In the genomic region with DNA sequence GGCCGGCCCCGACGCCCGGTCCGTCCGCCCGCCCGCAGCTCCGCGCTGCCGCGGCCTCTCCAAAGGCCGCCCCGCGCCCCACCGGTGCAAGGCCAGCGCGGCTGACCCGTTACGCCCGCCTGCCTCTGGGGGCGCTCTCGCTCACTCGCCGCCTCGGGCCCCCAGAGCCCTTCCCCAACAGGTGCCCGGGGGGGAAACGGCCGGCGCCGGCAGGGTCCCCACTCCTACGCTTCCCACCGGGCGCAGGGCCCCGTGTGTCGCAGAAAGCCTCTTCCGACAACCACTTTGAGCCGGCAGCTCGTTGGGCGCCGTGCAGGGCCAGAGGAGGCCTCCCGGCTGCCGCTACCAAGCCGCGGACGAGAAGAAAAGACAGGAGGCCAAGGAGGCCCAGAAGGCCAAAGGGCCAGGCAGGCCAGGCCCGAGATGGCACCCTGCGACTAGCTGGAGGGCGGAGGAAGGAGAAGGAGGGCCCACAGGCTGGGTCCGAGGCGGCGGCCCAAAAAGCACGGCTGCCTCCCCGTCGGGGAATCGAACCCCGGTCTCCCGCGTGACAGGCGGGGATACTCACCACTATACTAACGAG, we compare ENCODE assay signal across 8 cellular contexts.
A peak's percentile ranks its signal among the peaks of the same experiment; 100 is the strongest.
DNase-seq lines count a peak whose midpoint lies in the region; ATAC-seq and TF ChIP-seq lines count a peak whose summit lies in the region.

No MANE protein-coding gene starts in this region.

- peak; percentile 64 for TF ChIP-seq CTCF in WTC11 (IDR thresholded peaks at IDR 0.05)

- no peaks in the 10 kb centered on the region for H3K36me3 Mint-ChIP-seq in WTC11

- ATAC-seq in HG02870 (IDR thresholded peaks at IDR 0.05; ENCODE audit: unreplicated experiment) (peak; percentile 53), WTC11 (peak; percentile 52), GM21717 (IDR thresholded peaks at IDR 0.05; ENCODE audit: unreplicated experiment) (no peak)
- ATAC-seq in stimulated activated naive CD8-positive, alpha-beta T cell treated with anti-CD3 and anti-CD28 coated beads, Interleukin-15, Interleukin-2, amounts not matched to agents 100 U/mL and 50 U/mL, for 24 hours, result peak; percentile 57

- H3K4me1 Mint-ChIP-seq in WTC11, result no peaks in the 10 kb centered on the region

- DNase-seq in COLO829 (ENCODE audit: low spot score) (peak; percentile 68), WTC11 (ENCODE audit: low spot score) (peak; percentile 84), ecto neural progenitor cell (ENCODE audit: low spot score) (peak; percentile 82), mesenteric fat pad (ENCODE audit: low spot score) (peak; percentile 91), NCI-H526 (lab: John Stamatoyannopoulos, UW) (no peak)
- peak; percentile 77 for DNase-seq in stimulated activated naive CD8-positive, alpha-beta T cell treated with anti-CD3 and anti-CD28 coated beads, Interleukin-15, Interleukin-2, amounts not matched to agents 100 U/mL and 50 U/mL, for 24 hours

- H3K4me3 Mint-ChIP-seq in WTC11, result peak overlapping the region; percentile 85

- no peak overlapping the region for H3K27ac Mint-ChIP-seq in WTC11

- H3K9me3 Mint-ChIP-seq in WTC11, result no peaks in the 10 kb centered on the region

- POLR2A ChIA-PET in WTC11 (lab: Charles Lee), result interaction anchor here (0.5 to 1.4 kb wide), 4 partner anchors 12 to 135 kb away, joined by 3 to 6 read pairs (median 3); no protein-coding TSS in a partner anchor

- H3K27me3 Mint-ChIP-seq in WTC11 (ENCODE audit: low read depth), result peaks cover 63% of the 10 kb centered on the region

- CTCF ChIA-PET in WTC11 (lab: Charles Lee), result interaction anchor here (0.5 to 2.3 kb wide), 20 partner anchors 10 to 275 kb away, joined by 3 to 47 read pairs (median 5); a partner anchor contains a TSS

TF ChIP-seq in WTC11, 78 proteins besides CTCF, POLR2A, EP300 and RAD21:
- TF ChIP-seq FOXP1 (CRISPR knock-in tag; IDR thresholded peaks at IDR 0.05; ENCODE audit: borderline replicate concordance) (peak; percentile 62), TP53 (CRISPR knock-in tag; IDR thresholded peaks at IDR 0.05) (0 out of 2 replicates have a peak, but pooled peaks have one; percentile 22), JAZF1 (CRISPR knock-in tag; IDR thresholded peaks at IDR 0.05) (no peak), GTF2I (CRISPR knock-in tag; conservative IDR thresholded peaks at IDR 0.05) (0 out of 2 replicates have a peak, but pooled peaks have one; percentile 32), SMAD3 (CRISPR knock-in tag; IDR thresholded peaks at IDR 0.05; ENCODE audit: borderline replicate concordance) (0 out of 2 replicates have a peak, but pooled peaks have one; percentile 4), ZNF317 (CRISPR knock-in tag; IDR thresholded peaks at IDR 0.05; ENCODE audit: borderline replicate concordance, low read depth) (no peak), ZNF416 (CRISPR knock-in tag; IDR thresholded peaks at IDR 0.05) (0 out of 2 replicates have a peak, but pooled peaks have one; percentile 80), KAT7 (CRISPR knock-in tag; IDR thresholded peaks at IDR 0.05; ENCODE audit: borderline replicate concordance) (peak; percentile 32; the same call in 1 of the 2 replicates), SP1 (CRISPR knock-in tag; conservative IDR thresholded peaks at IDR 0.05) (peak; percentile 44; the same call in 1 of the 2 replicates)
- TF ChIP-seq, protein P1, sequence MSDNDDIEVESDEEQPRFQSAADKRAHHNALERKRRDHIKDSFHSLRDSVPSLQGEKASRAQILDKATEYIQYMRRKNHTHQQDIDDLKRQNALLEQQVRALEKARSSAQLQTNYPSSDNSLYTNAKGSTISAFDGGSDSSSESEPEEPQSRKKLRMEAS (CRISPR knock-in tag; IDR thresholded peaks at IDR 0.05), result 0 out of 2 replicates have a peak, but pooled peaks have one; percentile 1
- TF ChIP-seq, protein P2, sequence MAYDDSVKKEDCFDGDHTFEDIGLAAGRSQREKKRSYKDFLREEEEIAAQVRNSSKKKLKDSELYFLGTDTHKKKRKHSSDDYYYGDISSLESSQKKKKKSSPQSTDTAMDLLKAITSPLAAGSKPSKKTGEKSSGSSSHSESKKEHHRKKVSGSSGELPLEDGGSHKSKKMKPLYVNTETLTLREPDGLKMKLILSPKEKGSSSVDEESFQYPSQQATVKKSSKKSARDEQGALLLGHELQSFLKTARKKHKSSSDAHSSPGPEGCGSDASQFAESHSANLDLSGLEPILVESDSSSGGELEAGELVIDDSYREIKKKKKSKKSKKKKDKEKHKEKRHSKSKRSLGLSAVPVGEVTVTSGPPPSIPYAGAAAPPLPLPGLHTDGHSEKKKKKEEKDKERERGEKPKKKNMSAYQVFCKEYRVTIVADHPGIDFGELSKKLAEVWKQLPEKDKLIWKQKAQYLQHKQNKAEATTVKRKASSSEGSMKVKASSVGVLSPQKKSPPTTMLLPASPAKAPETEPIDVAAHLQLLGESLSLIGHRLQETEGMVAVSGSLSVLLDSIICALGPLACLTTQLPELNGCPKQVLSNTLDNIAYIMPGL (CRISPR knock-in tag; IDR thresholded peaks at IDR 0.05), result peak; percentile 99
- TF ChIP-seq, protein P3, sequence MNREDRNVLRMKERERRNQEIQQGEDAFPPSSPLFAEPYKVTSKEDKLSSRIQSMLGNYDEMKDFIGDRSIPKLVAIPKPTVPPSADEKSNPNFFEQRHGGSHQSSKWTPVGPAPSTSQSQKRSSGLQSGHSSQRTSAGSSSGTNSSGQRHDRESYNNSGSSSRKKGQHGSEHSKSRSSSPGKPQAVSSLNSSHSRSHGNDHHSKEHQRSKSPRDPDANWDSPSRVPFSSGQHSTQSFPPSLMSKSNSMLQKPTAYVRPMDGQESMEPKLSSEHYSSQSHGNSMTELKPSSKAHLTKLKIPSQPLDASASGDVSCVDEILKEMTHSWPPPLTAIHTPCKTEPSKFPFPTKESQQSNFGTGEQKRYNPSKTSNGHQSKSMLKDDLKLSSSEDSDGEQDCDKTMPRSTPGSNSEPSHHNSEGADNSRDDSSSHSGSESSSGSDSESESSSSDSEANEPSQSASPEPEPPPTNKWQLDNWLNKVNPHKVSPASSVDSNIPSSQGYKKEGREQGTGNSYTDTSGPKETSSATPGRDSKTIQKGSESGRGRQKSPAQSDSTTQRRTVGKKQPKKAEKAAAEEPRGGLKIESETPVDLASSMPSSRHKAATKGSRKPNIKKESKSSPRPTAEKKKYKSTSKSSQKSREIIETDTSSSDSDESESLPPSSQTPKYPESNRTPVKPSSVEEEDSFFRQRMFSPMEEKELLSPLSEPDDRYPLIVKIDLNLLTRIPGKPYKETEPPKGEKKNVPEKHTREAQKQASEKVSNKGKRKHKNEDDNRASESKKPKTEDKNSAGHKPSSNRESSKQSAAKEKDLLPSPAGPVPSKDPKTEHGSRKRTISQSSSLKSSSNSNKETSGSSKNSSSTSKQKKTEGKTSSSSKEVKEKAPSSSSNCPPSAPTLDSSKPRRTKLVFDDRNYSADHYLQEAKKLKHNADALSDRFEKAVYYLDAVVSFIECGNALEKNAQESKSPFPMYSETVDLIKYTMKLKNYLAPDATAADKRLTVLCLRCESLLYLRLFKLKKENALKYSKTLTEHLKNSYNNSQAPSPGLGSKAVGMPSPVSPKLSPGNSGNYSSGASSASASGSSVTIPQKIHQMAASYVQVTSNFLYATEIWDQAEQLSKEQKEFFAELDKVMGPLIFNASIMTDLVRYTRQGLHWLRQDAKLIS (CRISPR knock-in tag; IDR thresholded peaks at IDR 0.05; ENCODE audit: borderline replicate concordance), result 0 out of 2 replicates have a peak, but pooled peaks have one; percentile 32
- TF ChIP-seq, protein P4, sequence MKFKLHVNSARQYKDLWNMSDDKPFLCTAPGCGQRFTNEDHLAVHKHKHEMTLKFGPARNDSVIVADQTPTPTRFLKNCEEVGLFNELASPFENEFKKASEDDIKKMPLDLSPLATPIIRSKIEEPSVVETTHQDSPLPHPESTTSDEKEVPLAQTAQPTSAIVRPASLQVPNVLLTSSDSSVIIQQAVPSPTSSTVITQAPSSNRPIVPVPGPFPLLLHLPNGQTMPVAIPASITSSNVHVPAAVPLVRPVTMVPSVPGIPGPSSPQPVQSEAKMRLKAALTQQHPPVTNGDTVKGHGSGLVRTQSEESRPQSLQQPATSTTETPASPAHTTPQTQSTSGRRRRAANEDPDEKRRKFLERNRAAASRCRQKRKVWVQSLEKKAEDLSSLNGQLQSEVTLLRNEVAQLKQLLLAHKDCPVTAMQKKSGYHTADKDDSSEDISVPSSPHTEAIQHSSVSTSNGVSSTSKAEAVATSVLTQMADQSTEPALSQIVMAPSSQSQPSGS (CRISPR knock-in tag; IDR thresholded peaks at IDR 0.05; ENCODE audit: borderline replicate concordance, low read depth), result no peak

Comparison
In these comparisons a context has a peak if more than half of its experiments do, and no peak if none do; other contexts are left out.
1. DNase-seq: peak in COLO829 (single experiment), WTC11 (single experiment), ecto neural progenitor cell (single experiment), mesenteric fat pad (single experiment) and stimulated activated naive CD8-positive, alpha-beta T cell treated with anti-CD3 and anti-CD28 coated beads, Interleukin-15, Interleukin-2, amounts not matched to agents 100 U/mL and 50 U/mL, for 24 hours (single experiment); none in NCI-H526 (0 of 2).